Comparison of ENCODE assay signal across 14 cellular contexts in genomic region chr1:223102797-223103533, GRCh38. TPM values are rescaled to one million over a fixed set of nuclear protein-coding genes. Genes with fewer than 3 reads are reported as not detected.
A peak's percentile ranks its signal among the peaks of the same experiment; 100 is the strongest.
DNase-seq lines count a peak whose midpoint lies in the region; ATAC-seq and TF ChIP-seq lines count a peak whose summit lies in the region.
"Had no signal": no experiment of that assay in that cellular context is flagged by ENCODE, and none has a peak within 500 bp of the region (broad histone marks: within the 10 kb centered on the region; RNA-seq: fewer than 3 reads in every experiment).

No MANE protein-coding gene starts in this region.

- no peaks in the 10 kb centered on the region for H3K79me2 ChIP-seq in parathyroid adenoma

- H3K36me3 ChIP-seq in parathyroid adenoma (ENCODE audit: control insufficient read depth, insufficient read depth, low read length), result no peaks in the 10 kb centered on the region
- H3K36me3 ChIP-seq: esophagus squamous epithelium had no signal

- H2AFZ ChIP-seq in parathyroid adenoma, result peak overlapping the region; percentile 75

- no peak for ATAC-seq in HG02840 (IDR thresholded peaks at IDR 0.05; ENCODE audit: low FRiP score, unreplicated experiment)
- ATAC-seq: natural killer cell treated with Interleukin-12 subunit alpha and Interleukin-12 subunit beta and Interleukin-15 and Interleukin-18, amount 100 ng/mL, for 72 hours; T-cell had no signal

- no peak overlapping the region for H3K9ac ChIP-seq in parathyroid adenoma

- no peaks in the 10 kb centered on the region for H3K4me1 ChIP-seq in parathyroid adenoma

- DNase-seq in DMS79 treated with DMSO at 0.1 percent for 48 hours (lab: John Stamatoyannopoulos, UW), result peak; percentile 22
- peak; percentile 10 for DNase-seq in NCI-H2081 treated with DMSO at 0.1 percent for 48 hours (lab: John Stamatoyannopoulos, UW)
- DNase-seq in dermis blood vessel endothelial cell, result peak; percentile 98
- DNase-seq in stimulated activated CD8-positive, alpha-beta memory T cell treated with anti-CD3 and anti-CD28 coated beads, Interleukin-4, amount 100 ng/mL, for 48 hours, result no peak
- no peak for DNase-seq in NCI-H226
- DNase-seq: activated CD4-positive, alpha-beta memory T cell treated with anti-CD3 and anti-CD28 coated beads for 36 hours; activated gamma-delta T cell; CD4-positive, alpha-beta memory T cell; esophagus squamous epithelium; stimulated activated CD4-positive, alpha-beta T cell treated with anti-CD3 and anti-CD28 coated beads, Interleukin-15, amount 100 ng/mL, for 24 hours; T-cell had no signal

- H3K9me3 ChIP-seq in parathyroid adenoma (ENCODE audit: control insufficient read depth, low read length), result no peaks in the 10 kb centered on the region
- H3K9me3 ChIP-seq: esophagus squamous epithelium had no signal

- peak overlapping the region; percentile 93 for H3K27ac ChIP-seq in parathyroid adenoma
- H3K27ac ChIP-seq: esophagus squamous epithelium had no signal

- peak overlapping the region; percentile 62 for H3K4me2 ChIP-seq in parathyroid adenoma (ENCODE audit: low read length)

- TF ChIP-seq CTCF in parathyroid adenoma (IDR thresholded peaks at IDR 0.05), result no peak

- no peaks in the 10 kb centered on the region for H3K27me3 ChIP-seq in parathyroid adenoma (ENCODE audit: control insufficient read depth, insufficient read depth, low read length)
- H3K27me3 ChIP-seq: esophagus squamous epithelium had no signal

- peak overlapping the region; percentile 77 for H3K4me3 ChIP-seq in parathyroid adenoma (ENCODE audit: low read depth, low read length)
- H3K4me3 ChIP-seq: esophagus squamous epithelium had no signal

RNA-seq across cellular contexts. Expression of gene TLR5, which starts 40.1 kb away (rescaled TPM):
- 0.14 and 0.34 TPM in 2 replicates for total RNA-seq in dermis blood vessel endothelial cell

Comparison
In these comparisons a context has a peak if more than half of its experiments do, and no peak if none do; other contexts are left out.
1. DNase-seq: peak in DMS79 treated with DMSO at 0.1 percent for 48 hours (single experiment), NCI-H2081 treated with DMSO at 0.1 percent for 48 hours (single experiment) and dermis blood vessel endothelial cell (single experiment); none in stimulated activated CD8-positive, alpha-beta memory T cell treated with anti-CD3 and anti-CD28 coated beads, Interleukin-4, amount 100 ng/mL, for 48 hours (single experiment) and NCI-H226 (single experiment).